Comparison of ENCODE assay signal across 2 cellular contexts in the genomic region with DNA sequence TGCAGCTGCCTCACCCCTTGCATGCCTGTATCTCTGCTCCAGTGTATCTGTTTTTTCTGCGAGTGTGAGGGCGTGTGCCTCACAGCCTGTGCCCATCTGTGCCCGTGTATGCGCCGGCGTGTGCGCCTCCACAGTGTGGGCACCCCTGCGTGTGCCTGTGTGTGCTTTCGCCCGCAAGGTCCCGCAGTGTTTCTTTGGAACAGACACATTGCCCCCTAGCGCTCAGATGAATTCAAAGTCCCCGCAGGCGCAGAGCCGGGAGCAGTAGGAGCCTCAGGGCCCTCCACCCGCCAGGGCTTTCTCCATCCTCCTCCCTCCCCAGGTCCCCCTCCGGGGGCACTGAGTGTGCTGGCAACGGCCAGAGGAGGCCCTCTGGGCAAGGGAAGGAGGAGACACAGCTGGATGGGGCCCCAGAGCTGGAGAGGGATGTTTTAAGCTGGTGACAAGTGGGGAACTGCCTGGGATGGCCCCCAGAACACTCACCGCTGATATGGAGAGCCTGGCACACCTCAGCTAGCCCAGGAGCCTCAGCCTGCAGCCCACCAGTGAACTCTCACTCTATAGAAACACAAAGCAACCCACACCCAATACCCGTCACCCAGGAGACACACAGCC.
A peak's percentile ranks its signal among the peaks of the same experiment; 100 is the strongest.
TF ChIP-seq lines count a peak whose summit lies in the region.

No MANE protein-coding gene starts in this region.

TF ChIP-seq in A549, 52 proteins besides CTCF, POLR2A, EP300 and RAD21:
- TF ChIP-seq SMC3 (IDR thresholded peaks at IDR 0.05) (peak; percentile 81), SREBF2 (IDR thresholded peaks at IDR 0.05) (no peak)
TF ChIP-seq in A549: peak in this region for 1.

TF ChIP-seq in H1, 55 proteins besides CTCF, POLR2A, EP300 and RAD21:
- no peak for TF ChIP-seq TAF7 (optimal IDR thresholded peaks at IDR 0.05; ENCODE audit: borderline replicate concordance, low read depth, low read length)
- peak; percentile 30; the same call in 1 of the 2 replicates for TF ChIP-seq KDM1A (IDR thresholded peaks at IDR 0.05; ENCODE audit: borderline replicate concordance, low read length)
- no peak for TF ChIP-seq CBX8 (IDR thresholded peaks at IDR 0.05; ENCODE audit: borderline replicate concordance, low read depth, low read length)
- no peak for TF ChIP-seq CHD7 (IDR thresholded peaks at IDR 0.05; ENCODE audit: insufficient replicate concordance, low read length)
- TF ChIP-seq GABPA (IDR thresholded peaks at IDR 0.05; ENCODE audit: borderline replicate concordance, insufficient read depth, low read length), result peak; percentile 23; the same call in 1 of the 2 replicates
- peak; percentile 69 for TF ChIP-seq BACH1 (IDR thresholded peaks at IDR 0.05; ENCODE audit: low read length)
- TF ChIP-seq SUZ12 (IDR thresholded peaks at IDR 0.05; ENCODE audit: low read length), result peak; percentile 57
